Comparison of ENCODE assay signal across 7 cellular contexts in the genomic region with DNA sequence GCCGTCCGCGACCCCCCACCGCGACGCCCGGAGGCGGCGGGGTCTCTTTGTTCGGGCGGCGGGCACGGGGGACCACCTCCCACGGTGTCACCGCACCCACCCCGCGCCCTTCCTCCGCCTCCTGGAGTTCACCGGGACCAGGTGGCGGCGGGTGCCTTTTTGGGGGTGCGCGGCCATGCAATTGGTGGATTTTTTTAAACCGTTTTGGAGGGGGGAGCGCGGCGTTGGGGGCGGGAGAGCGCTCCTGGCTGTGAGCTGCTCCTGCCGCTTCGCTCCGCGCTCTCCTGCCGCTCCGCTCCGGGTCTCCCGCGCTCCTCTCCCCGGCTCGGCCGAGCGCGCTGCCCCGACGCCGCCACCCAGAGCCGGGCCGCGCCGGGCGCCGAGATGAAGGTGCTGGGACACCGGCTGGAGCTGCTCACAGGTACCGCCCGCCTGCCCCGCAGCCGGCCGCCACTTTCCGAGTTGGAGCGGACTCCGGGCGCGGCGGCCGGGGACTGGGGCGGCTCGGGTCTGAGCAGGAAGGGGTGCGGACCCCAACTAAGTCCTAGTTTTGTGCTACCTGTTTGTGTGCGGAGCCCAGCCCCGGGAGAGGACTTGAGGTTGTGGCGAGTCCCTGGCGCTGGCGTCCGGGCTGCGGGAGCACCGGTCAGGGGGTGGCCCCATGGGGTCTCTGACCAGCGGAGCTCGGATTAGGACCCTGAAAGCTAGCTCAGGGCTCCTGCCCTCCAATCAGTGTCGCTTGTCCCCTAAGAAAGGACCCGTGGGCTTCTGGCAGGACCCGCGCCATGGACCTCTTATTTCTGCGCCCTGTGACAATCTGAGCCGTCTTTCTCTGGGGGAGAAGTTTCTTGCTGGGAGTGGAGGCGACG. TPM values are rescaled to one million over a fixed set of nuclear protein-coding genes. Genes with fewer than 3 reads are reported as not detected.
DNase-seq lines count a peak whose midpoint lies in the region; ATAC-seq, FAIRE-seq and TF ChIP-seq lines count a peak whose summit lies in the region.

No MANE protein-coding gene starts in this region.

- no peak overlapping the region for H3K27ac ChIP-seq in GM23248
- H3K27ac ChIP-seq in RWPE2 (ENCODE audit: poor library complexity, severe bottlenecking): no peak overlapping the region
- no peak overlapping the region for H3K27ac ChIP-seq in prostate gland

- no peak overlapping the region for H2AFZ ChIP-seq in GM23248

- in situ Hi-C loops in GM23248 (cut with MboI): no loop called here

- intact Hi-C loops in prostate gland (cut with DNase I): no loop called here

- ATAC-seq in RWPE2 (ENCODE audit: low read depth) (peak; percentile 75), HG03108 (IDR thresholded peaks at IDR 0.05; ENCODE audit: unreplicated experiment) (no peak)

- H3K36me3 ChIP-seq in GM23248 (ENCODE audit: low read depth) (no peaks in the 10 kb centered on the region), RWPE2 (ENCODE audit: low read depth) (no peaks in the 10 kb centered on the region), prostate gland (no peaks in the 10 kb centered on the region)

- H3K27me3 ChIP-seq in GM23248 (replicated peaks; ENCODE audit: insufficient read depth): peaks cover 40% of the 10 kb centered on the region
- H3K27me3 ChIP-seq in RWPE2 (ENCODE audit: insufficient read depth, poor library complexity, severe bottlenecking): peaks cover 43% of the 10 kb centered on the region
- peaks cover 21% of the 10 kb centered on the region for H3K27me3 ChIP-seq in prostate gland (replicated peaks; ENCODE audit: insufficient read depth)

- DNase-seq in GM23248 (peak; percentile 22), RWPE2 (ENCODE audit: low spot score) (no peak), frontal cortex (ENCODE audit: low spot score in 2 of 2) (peak; percentile 52 to 61), prostate gland (ENCODE audit: low spot score) (no peak), cortex of kidney (lab: John Stamatoyannopoulos, UW) (no peak), midbrain (lab: John Stamatoyannopoulos, UW) (no peak)

- FAIRE-seq in frontal cortex (lab: Jason Lieb, UNC): no peak

- no peaks in the 10 kb centered on the region for H4K20me1 ChIP-seq in GM23248 (ENCODE audit: insufficient read depth)

- H3K79me2 ChIP-seq in GM23248 (ENCODE audit: insufficient read depth): no peaks in the 10 kb centered on the region

- 3 to 4% methylated on average over 64 to 70 of the region's 86 CpGs for WGBS in GM23248 (ENCODE audit: low coverage in 1 of 2, low lambda C conversion rate in 2 of 2, missing lambda C conversion rate in 2 of 2), 2 experiments
- 1% methylated on average over 64 of the region's 86 CpGs for WGBS in prostate gland

- H3K4me1 ChIP-seq in GM23248 (ENCODE audit: insufficient read depth) (no peaks in the 10 kb centered on the region), RWPE2 (ENCODE audit: insufficient read depth, poor library complexity, severe bottlenecking) (no peaks in the 10 kb centered on the region), prostate gland (replicated peaks) (peaks cover 6% of the 10 kb centered on the region)

- H3K9me3 ChIP-seq in GM23248 (ENCODE audit: low read depth) (no peaks in the 10 kb centered on the region), RWPE2 (ENCODE audit: severe bottlenecking) (no peaks in the 10 kb centered on the region), prostate gland (no peaks in the 10 kb centered on the region)

- TF ChIP-seq CTCF in RWPE2 (IDR thresholded peaks at IDR 0.05; ENCODE audit: poor library complexity, severe bottlenecking) (no peak), prostate gland (IDR thresholded peaks at IDR 0.05) (no peak)

- TF ChIP-seq POLR2A in prostate gland (IDR thresholded peaks at IDR 0.05): no peak

- no peaks in the 10 kb centered on the region for H3K9me2 ChIP-seq in GM23248 (ENCODE audit: insufficient read depth)

- no peak overlapping the region for H3K4me2 ChIP-seq in GM23248 (ENCODE audit: unreplicated experiment)

- no peaks in the 10 kb centered on the region for H3F3A ChIP-seq in GM23248 (ENCODE audit: insufficient read depth)

- H3K4me3 ChIP-seq in GM23248 (0 out of 2 replicates have a peak overlapping the region, but pooled peaks have one; percentile 18), RWPE2 (ENCODE audit: severe bottlenecking) (peak overlapping the region; percentile 11), prostate gland (peak overlapping the region; percentile 32 to 38)

- H3K9ac ChIP-seq in GM23248: no peak overlapping the region

RNA-seq across cellular contexts. Expression of gene NDRG4, which starts 35.7 kb away (rescaled TPM):
- 4.7 and 7.1 TPM in 2 replicates for total RNA-seq in GM23248 (2014; rRNA removed; shearing (Covaris generic))
- 2.5 and 3.4 TPM in 2 replicates for polyA plus RNA-seq in GM23248 (2016; fragmentation: Nextera tagmentation; extraction: Ambion mirVana)
- 230 TPM for total RNA-seq in frontal cortex
- total RNA-seq in prostate gland: 100 to 1,000 TPM in 1 of 2 donors, 10 to 100 TPM in 1; 13.4 to 359 TPM

RNA-seq across cellular contexts. Expression of gene SETD6, which starts 51.0 kb away (rescaled TPM):
- total RNA-seq in GM23248 (2014; rRNA removed; shearing (Covaris generic)): 11.5 and 14.9 TPM in 2 replicates
- 8.7 and 9.4 TPM in 2 replicates for polyA plus RNA-seq in GM23248 (2016; fragmentation: Nextera tagmentation; extraction: Ambion mirVana)
- 15.9 TPM for total RNA-seq in frontal cortex
- total RNA-seq in prostate gland: 10 to 100 TPM; 45.4 to 55.8 TPM

Comparison
In these comparisons a context has a peak if more than half of its experiments do, and no peak if none do; other contexts are left out.
1. DNase-seq: peak in GM23248 (single experiment) and frontal cortex (2 of 2); none in RWPE2 (single experiment), prostate gland (single experiment), cortex of kidney (single experiment) and midbrain (single experiment).
2. Peak in every context shown above with its lines, with median percentiles within 50 percentile points of each other: H3K4me3 ChIP-seq.